Comparison of ENCODE assay signal across 2 cellular contexts in the genomic region with DNA sequence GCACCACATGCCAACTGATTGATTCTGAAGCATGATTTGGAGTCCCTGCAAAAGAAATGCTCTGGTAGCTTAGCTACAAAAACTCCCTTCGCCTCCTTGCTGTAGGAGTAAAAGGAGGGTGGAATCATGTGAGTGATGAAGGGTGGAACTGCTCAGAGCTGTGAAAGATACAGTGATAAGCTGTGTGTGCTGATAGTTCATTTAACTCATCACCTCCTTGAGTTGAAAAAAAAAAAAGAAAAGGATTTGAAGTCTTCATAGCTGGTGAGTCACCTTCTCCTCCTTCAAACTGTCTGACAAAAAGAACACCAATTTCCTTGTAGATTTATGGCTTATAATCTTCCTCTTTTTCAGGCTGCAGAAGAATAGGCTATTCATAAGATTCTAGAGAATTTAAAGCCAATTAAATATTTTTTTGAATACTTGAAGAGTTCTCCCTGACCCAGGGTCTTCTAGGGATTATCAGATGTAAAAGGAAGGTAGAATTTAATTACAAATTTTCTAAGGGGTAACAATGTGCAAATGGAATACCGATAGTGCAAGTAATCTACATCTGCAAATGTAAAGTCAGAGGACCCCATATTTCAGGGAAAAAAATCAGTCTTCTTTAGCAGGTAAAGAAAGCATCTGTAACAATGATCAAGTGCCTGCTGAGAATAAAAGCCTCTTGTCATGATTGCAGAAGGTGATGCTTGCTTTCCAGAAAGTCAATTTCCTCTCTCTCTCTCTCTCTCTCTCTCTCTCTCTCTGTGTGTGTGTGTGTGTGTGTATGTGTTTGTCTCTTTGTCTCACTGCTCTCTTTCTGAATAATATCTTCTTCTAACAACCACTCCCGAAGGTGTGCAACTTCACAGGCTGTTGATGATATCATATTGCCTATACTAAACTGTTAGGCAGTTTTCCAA.
TF ChIP-seq lines count a peak whose summit lies in the region.

No MANE protein-coding gene starts in this region.

TF ChIP-seq in A549, 52 proteins besides CTCF, POLR2A, EP300 and RAD21 (continued from another document):
- 0 out of 2 replicates have a peak, but pooled peaks have one; percentile 18 for TF ChIP-seq FOSL2 (IDR thresholded peaks at IDR 0.05)
- peak; percentile 50; the same call in 1 of the 2 replicates for TF ChIP-seq FOSL2 (CRISPR knock-in tag; IDR thresholded peaks at IDR 0.05)
- no peak for TF ChIP-seq FOXS1 (CRISPR knock-in tag; IDR thresholded peaks at IDR 0.05)
- TF ChIP-seq ZC3H11A (IDR thresholded peaks at IDR 0.05): no peak

TF ChIP-seq in SK-N-SH, 30 proteins besides CTCF, POLR2A, EP300 and RAD21 (continued from another document):
- TF ChIP-seq POLR2AphosphoS5 (IDR thresholded peaks at IDR 0.05; ENCODE audit: low read depth, low read length) (peak; percentile 38; the same call in 1 of the 2 replicates), MXI1 (IDR thresholded peaks at IDR 0.05; ENCODE audit: low read depth, low read length) (no peak), FOSL2 (IDR thresholded peaks at IDR 0.05; ENCODE audit: borderline replicate concordance, low read depth) (peak; percentile 86), FOXM1 (IDR thresholded peaks at IDR 0.05; ENCODE audit: low read depth) (0 out of 2 replicates have a peak, but pooled peaks have one; percentile 31), CHD2 (IDR thresholded peaks at IDR 0.05; ENCODE audit: low read length, partially characterized antibody) (no peak), SIN3A (IDR thresholded peaks at IDR 0.05; ENCODE audit: borderline replicate concordance, low read depth, low read length) (no peak), FOXJ3 (CRISPR knock-in tag; IDR thresholded peaks at IDR 0.05) (no peak), RXRA (IDR thresholded peaks at IDR 0.05; ENCODE audit: borderline replicate concordance, low read depth) (no peak), MEF2A (IDR thresholded peaks at IDR 0.05; ENCODE audit: borderline replicate concordance, low read depth) (no peak), NFIC (IDR thresholded peaks at IDR 0.05; ENCODE audit: borderline replicate concordance) (0 out of 2 replicates have a peak, but pooled peaks have one; percentile 22), GABPA (IDR thresholded peaks at IDR 0.05; ENCODE audit: low read depth) (no peak), GATA2 (CRISPR knock-in tag; IDR thresholded peaks at IDR 0.05) (no peak), TAF1 (IDR thresholded peaks at IDR 0.05; ENCODE audit: borderline replicate concordance, low read depth, low read length) (no peak), YY1 (IDR thresholded peaks at IDR 0.05; ENCODE audit: low read depth) (no peak), EZH2phosphoT487 (IDR thresholded peaks at IDR 0.05; ENCODE audit: borderline replicate concordance, low read depth) (no peak), TEAD4 (IDR thresholded peaks at IDR 0.05; ENCODE audit: borderline replicate concordance, insufficient read depth) (0 out of 2 replicates have a peak, but pooled peaks have one; percentile 29), ELF1 (IDR thresholded peaks at IDR 0.05) (no peak), RCOR1 (IDR thresholded peaks at IDR 0.05; ENCODE audit: low read length) (no peak), TCF12 (IDR thresholded peaks at IDR 0.05) (peak; percentile 74), RFX5 (IDR thresholded peaks at IDR 0.05; ENCODE audit: low read length) (no peak), NRF1 (IDR thresholded peaks at IDR 0.05; ENCODE audit: low read depth, low read length) (no peak), SMC3 (IDR thresholded peaks at IDR 0.05; ENCODE audit: low read depth, low read length) (no peak)
- TF ChIP-seq, protein P1, sequence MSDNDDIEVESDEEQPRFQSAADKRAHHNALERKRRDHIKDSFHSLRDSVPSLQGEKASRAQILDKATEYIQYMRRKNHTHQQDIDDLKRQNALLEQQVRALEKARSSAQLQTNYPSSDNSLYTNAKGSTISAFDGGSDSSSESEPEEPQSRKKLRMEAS (IDR thresholded peaks at IDR 0.05; ENCODE audit: low read depth): peak; percentile 68
- TF ChIP-seq, protein P2, sequence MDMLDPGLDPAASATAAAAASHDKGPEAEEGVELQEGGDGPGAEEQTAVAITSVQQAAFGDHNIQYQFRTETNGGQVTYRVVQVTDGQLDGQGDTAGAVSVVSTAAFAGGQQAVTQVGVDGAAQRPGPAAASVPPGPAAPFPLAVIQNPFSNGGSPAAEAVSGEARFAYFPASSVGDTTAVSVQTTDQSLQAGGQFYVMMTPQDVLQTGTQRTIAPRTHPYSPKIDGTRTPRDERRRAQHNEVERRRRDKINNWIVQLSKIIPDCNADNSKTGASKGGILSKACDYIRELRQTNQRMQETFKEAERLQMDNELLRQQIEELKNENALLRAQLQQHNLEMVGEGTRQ (IDR thresholded peaks at IDR 0.05; ENCODE audit: borderline replicate concordance, low read depth, low read length): no peak
- TF ChIP-seq, protein P3, sequence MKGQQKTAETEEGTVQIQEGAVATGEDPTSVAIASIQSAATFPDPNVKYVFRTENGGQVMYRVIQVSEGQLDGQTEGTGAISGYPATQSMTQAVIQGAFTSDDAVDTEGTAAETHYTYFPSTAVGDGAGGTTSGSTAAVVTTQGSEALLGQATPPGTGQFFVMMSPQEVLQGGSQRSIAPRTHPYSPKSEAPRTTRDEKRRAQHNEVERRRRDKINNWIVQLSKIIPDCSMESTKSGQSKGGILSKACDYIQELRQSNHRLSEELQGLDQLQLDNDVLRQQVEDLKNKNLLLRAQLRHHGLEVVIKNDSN (IDR thresholded peaks at IDR 0.05; ENCODE audit: borderline replicate concordance, low read depth): 0 out of 2 replicates have a peak, but pooled peaks have one; percentile 17
- TF ChIP-seq, protein P4, sequence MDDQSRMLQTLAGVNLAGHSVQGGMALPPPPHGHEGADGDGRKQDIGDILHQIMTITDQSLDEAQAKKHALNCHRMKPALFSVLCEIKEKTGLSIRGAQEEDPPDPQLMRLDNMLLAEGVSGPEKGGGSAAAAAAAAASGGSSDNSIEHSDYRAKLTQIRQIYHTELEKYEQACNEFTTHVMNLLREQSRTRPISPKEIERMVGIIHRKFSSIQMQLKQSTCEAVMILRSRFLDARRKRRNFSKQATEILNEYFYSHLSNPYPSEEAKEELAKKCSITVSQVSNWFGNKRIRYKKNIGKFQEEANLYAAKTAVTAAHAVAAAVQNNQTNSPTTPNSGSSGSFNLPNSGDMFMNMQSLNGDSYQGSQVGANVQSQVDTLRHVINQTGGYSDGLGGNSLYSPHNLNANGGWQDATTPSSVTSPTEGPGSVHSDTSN (IDR thresholded peaks at IDR 0.05): peak; percentile 91
- TF ChIP-seq, protein P5, sequence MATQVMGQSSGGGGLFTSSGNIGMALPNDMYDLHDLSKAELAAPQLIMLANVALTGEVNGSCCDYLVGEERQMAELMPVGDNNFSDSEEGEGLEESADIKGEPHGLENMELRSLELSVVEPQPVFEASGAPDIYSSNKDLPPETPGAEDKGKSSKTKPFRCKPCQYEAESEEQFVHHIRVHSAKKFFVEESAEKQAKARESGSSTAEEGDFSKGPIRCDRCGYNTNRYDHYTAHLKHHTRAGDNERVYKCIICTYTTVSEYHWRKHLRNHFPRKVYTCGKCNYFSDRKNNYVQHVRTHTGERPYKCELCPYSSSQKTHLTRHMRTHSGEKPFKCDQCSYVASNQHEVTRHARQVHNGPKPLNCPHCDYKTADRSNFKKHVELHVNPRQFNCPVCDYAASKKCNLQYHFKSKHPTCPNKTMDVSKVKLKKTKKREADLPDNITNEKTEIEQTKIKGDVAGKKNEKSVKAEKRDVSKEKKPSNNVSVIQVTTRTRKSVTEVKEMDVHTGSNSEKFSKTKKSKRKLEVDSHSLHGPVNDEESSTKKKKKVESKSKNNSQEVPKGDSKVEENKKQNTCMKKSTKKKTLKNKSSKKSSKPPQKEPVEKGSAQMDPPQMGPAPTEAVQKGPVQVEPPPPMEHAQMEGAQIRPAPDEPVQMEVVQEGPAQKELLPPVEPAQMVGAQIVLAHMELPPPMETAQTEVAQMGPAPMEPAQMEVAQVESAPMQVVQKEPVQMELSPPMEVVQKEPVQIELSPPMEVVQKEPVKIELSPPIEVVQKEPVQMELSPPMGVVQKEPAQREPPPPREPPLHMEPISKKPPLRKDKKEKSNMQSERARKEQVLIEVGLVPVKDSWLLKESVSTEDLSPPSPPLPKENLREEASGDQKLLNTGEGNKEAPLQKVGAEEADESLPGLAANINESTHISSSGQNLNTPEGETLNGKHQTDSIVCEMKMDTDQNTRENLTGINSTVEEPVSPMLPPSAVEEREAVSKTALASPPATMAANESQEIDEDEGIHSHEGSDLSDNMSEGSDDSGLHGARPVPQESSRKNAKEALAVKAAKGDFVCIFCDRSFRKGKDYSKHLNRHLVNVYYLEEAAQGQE (IDR thresholded peaks at IDR 0.05; ENCODE audit: low read depth, low read length): no peak
- TF ChIP-seq, protein P6, sequence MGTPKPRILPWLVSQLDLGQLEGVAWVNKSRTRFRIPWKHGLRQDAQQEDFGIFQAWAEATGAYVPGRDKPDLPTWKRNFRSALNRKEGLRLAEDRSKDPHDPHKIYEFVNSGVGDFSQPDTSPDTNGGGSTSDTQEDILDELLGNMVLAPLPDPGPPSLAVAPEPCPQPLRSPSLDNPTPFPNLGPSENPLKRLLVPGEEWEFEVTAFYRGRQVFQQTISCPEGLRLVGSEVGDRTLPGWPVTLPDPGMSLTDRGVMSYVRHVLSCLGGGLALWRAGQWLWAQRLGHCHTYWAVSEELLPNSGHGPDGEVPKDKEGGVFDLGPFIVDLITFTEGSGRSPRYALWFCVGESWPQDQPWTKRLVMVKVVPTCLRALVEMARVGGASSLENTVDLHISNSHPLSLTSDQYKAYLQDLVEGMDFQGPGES (IDR thresholded peaks at IDR 0.05; ENCODE audit: low read depth, low read length): no peak
